1 cellular context compared by ENCODE assay signal in genomic region chr10:122307669-122308486, GRCh38.
TF ChIP-seq lines count a peak whose summit lies in the region.

No MANE protein-coding gene starts in this region.

TF ChIP-seq in HEK293, 187 proteins besides CTCF, POLR2A, EP300 and RAD21 (continued from another document and continues in another):
- peak; percentile 61; the same call in 1 of the 2 replicates for TF ChIP-seq ZNF558 (tag by site-specific recombination; IDR thresholded peaks at IDR 0.05)
- TF ChIP-seq SP3 (tag by site-specific recombination; IDR thresholded peaks at IDR 0.05), result peak; percentile 56; the same call in 1 of the 2 replicates
- TF ChIP-seq ZNF629 (tag by site-specific recombination; IDR thresholded peaks at IDR 0.05), result peak; percentile 90
- TF ChIP-seq KLF16 (tag by site-specific recombination; IDR thresholded peaks at IDR 0.05), result no peak
- peak; percentile 97 for TF ChIP-seq GLIS1 (tag by site-specific recombination; IDR thresholded peaks at IDR 0.05)
- TF ChIP-seq HIC1 (tag by site-specific recombination; IDR thresholded peaks at IDR 0.05), result peak; percentile 98
- TF ChIP-seq ZNF624 (tag by site-specific recombination; IDR thresholded peaks at IDR 0.05), result no peak
- TF ChIP-seq ZBTB17 (tag by site-specific recombination; IDR thresholded peaks at IDR 0.05), result 0 out of 2 replicates have a peak, but pooled peaks have one; percentile 16
- TF ChIP-seq ZNF394 (tag by site-specific recombination; IDR thresholded peaks at IDR 0.05; ENCODE audit: borderline replicate concordance), result peak; percentile 73
- peak; percentile 90 for TF ChIP-seq ZNF366 (tag by site-specific recombination; conservative IDR thresholded peaks at IDR 0.05)
- no peak for TF ChIP-seq ZNF664 (tag by site-specific recombination; IDR thresholded peaks at IDR 0.05)
- TF ChIP-seq BCL11A (tag by site-specific recombination; IDR thresholded peaks at IDR 0.05; ENCODE audit: low read depth), result 0 out of 2 replicates have a peak, but pooled peaks have one; percentile 59
- peak; percentile 65 for TF ChIP-seq ZXDB (tag by site-specific recombination; IDR thresholded peaks at IDR 0.05)
- TF ChIP-seq ZNF10 (tag by site-specific recombination; IDR thresholded peaks at IDR 0.05), result peak; percentile 53
- peak; percentile 88 for TF ChIP-seq ZSCAN30 (tag by site-specific recombination; IDR thresholded peaks at IDR 0.05)
- TF ChIP-seq TCF7L2 (IDR thresholded peaks at IDR 0.05; ENCODE audit: borderline replicate concordance, low read depth, low read length), result no peak
- TF ChIP-seq GFI1B (tag by site-specific recombination; IDR thresholded peaks at IDR 0.05), result 0 out of 2 replicates have a peak, but pooled peaks have one; percentile 30
- TF ChIP-seq ZNF473 (tag by site-specific recombination; IDR thresholded peaks at IDR 0.05), result no peak
- peak; percentile 81 for TF ChIP-seq ZNF600 (tag by site-specific recombination; IDR thresholded peaks at IDR 0.05)
- TF ChIP-seq PRDM6 (tag by site-specific recombination; IDR thresholded peaks at IDR 0.05), result peak; percentile 93
- no peak for TF ChIP-seq YY1 (tag by site-specific recombination; IDR thresholded peaks at IDR 0.05)
- TF ChIP-seq SCRT2 (tag by site-specific recombination; IDR thresholded peaks at IDR 0.05), result peak; percentile 35; the same call in 1 of the 2 replicates
- no peak for TF ChIP-seq ZNF112 (tag by site-specific recombination; IDR thresholded peaks at IDR 0.05)
- TF ChIP-seq PRDM2 (tag by site-specific recombination; IDR thresholded peaks at IDR 0.05; ENCODE audit: borderline replicate concordance), result no peak
- TF ChIP-seq PRDM4 (tag by site-specific recombination; IDR thresholded peaks at IDR 0.05), result peak; percentile 67
- peak; percentile 68; the same call in 1 of the 2 replicates for TF ChIP-seq TRIM28 (IDR thresholded peaks at IDR 0.05; ENCODE audit: borderline replicate concordance, low read length)
- TF ChIP-seq ZNF76 (tag by site-specific recombination; IDR thresholded peaks at IDR 0.05; ENCODE audit: borderline replicate concordance, low read depth), result peak; percentile 61; the same call in 1 of the 2 replicates
- peak; percentile 71 for TF ChIP-seq ZNF341 (tag by site-specific recombination; IDR thresholded peaks at IDR 0.05; ENCODE audit: low read depth)
- no peak for TF ChIP-seq MEIS1 (CRISPR knock-in tag; IDR thresholded peaks at IDR 0.05; ENCODE audit: borderline replicate concordance)
- TF ChIP-seq ZNF132 (tag by site-specific recombination; IDR thresholded peaks at IDR 0.05; ENCODE audit: borderline replicate concordance), result no peak
- peak; percentile 95 for TF ChIP-seq ZFP37 (tag by site-specific recombination; IDR thresholded peaks at IDR 0.05)
- peak; percentile 84 for TF ChIP-seq ZNF398 (tag by site-specific recombination; IDR thresholded peaks at IDR 0.05)
- peak; percentile 42; the same call in 1 of the 2 replicates for TF ChIP-seq ZFHX2 (tag by site-specific recombination; conservative IDR thresholded peaks at IDR 0.05)
- peak; percentile 83 for TF ChIP-seq ZFP69B (tag by site-specific recombination; IDR thresholded peaks at IDR 0.05)
- peak; percentile 62; the same call in 1 of the 2 replicates for TF ChIP-seq ZBTB1 (tag by site-specific recombination; IDR thresholded peaks at IDR 0.05)
- TF ChIP-seq ZNF24 (tag by site-specific recombination; IDR thresholded peaks at IDR 0.05), result peak; percentile 80
- no peak for TF ChIP-seq ZNF521 (tag by site-specific recombination; IDR thresholded peaks at IDR 0.05)
- 0 out of 2 replicates have a peak, but pooled peaks have one; percentile 18 for TF ChIP-seq BCL6B (tag by site-specific recombination; IDR thresholded peaks at IDR 0.05)
- TF ChIP-seq ZNF324 (tag by site-specific recombination; IDR thresholded peaks at IDR 0.05), result peak; percentile 83; the same call in 1 of the 2 replicates
- peak; percentile 82; the same call in 1 of the 2 replicates for TF ChIP-seq TSHZ1 (tag by site-specific recombination; IDR thresholded peaks at IDR 0.05; ENCODE audit: borderline replicate concordance)
- peak; percentile 53 for TF ChIP-seq KLF8 (tag by site-specific recombination; IDR thresholded peaks at IDR 0.05)
- no peak for TF ChIP-seq ZNF426 (tag by site-specific recombination; IDR thresholded peaks at IDR 0.05)
- peak; percentile 82; the same call in 1 of the 2 replicates for TF ChIP-seq ZNF501 (tag by site-specific recombination; IDR thresholded peaks at IDR 0.05)
